Comparison of ENCODE assay signal across 8 cellular contexts in genomic region chr2:240820014-240820606, GRCh38. TPM values are rescaled to one million over a fixed set of nuclear protein-coding genes. Genes with fewer than 3 reads are reported as not detected.
DNase-seq lines count a peak whose midpoint lies in the region; ATAC-seq and TF ChIP-seq lines count a peak whose summit lies in the region.

TSS of gene KIF1A (minus strand) at chr2:240820219. CDS start at chr2:240797752, 22,467 bp downstream.

- peak within 1 kb of the TSS; percentile 69 for H3K4me3 Mint-ChIP-seq in activated naive CD4-positive, alpha-beta T cell treated with anti-CD3 and anti-CD28 coated beads for 36 hours

- H3K27me3 ChIP-seq in BLaER1 (peaks cover 85% of the 10 kb centered on the region), tibial artery (peaks cover 0 to 88% of the 10 kb centered on the region in 2 donors)

- peaks cover 19% of the 10 kb centered on the region for H3K4me1 ChIP-seq in BLaER1
- peaks cover 0 to 32% (median 25%) of the 10 kb centered on the region in 4 donors for H3K4me1 ChIP-seq in tibial artery

- H3K27me3 Mint-ChIP-seq in activated naive CD4-positive, alpha-beta T cell treated with anti-CD3 and anti-CD28 coated beads for 36 hours (ENCODE audit: low read depth): peaks cover 52% of the 10 kb centered on the region

- H3K9me3 ChIP-seq in BLaER1 (peaks cover 21% of the 10 kb centered on the region), tibial artery (peaks cover 0 to 6% (median 0%) of the 10 kb centered on the region in 3 donors)

- H3K4me3 ChIP-seq in BLaER1: peak within 1 kb of the TSS; percentile 53
- H3K4me3 ChIP-seq in tibial artery: peak within 1 kb of the TSS; percentile 19 to 34

- ATAC-seq in GM18498 (IDR thresholded peaks at IDR 0.05; ENCODE audit: unreplicated experiment) (no peak), HG02642 (IDR thresholded peaks at IDR 0.05; ENCODE audit: poor library complexity, unreplicated experiment) (no peak), GM19463 (IDR thresholded peaks at IDR 0.05; ENCODE audit: unreplicated experiment) (no peak)

- H3K9me3 Mint-ChIP-seq in activated naive CD4-positive, alpha-beta T cell treated with anti-CD3 and anti-CD28 coated beads for 36 hours: peaks cover 2% of the 10 kb centered on the region

- intact Hi-C loops in activated naive CD4-positive, alpha-beta T cell treated with anti-CD3 and anti-CD28 coated beads for 36 hours (cut with micrococcal nuclease): no loop called here
- intact Hi-C loops in tibial artery (cut with DNase I; ENCODE audit: low total_unique reads): no loop called here

- H3K36me3 ChIP-seq in BLaER1 (no peaks in the 10 kb centered on the region), tibial artery (no peaks in the 10 kb centered on the region)

- peaks cover 36% of the 10 kb centered on the region for H4K20me1 ChIP-seq in BLaER1

- H3K4me1 Mint-ChIP-seq in activated naive CD4-positive, alpha-beta T cell treated with anti-CD3 and anti-CD28 coated beads for 36 hours (ENCODE audit: low read depth): peaks cover 9% of the 10 kb centered on the region

- H3K9ac ChIP-seq in BLaER1: no peak within 1 kb of the TSS

- H3K27ac ChIP-seq in BLaER1 (no peak within 1 kb of the TSS), tibial artery (no peak within 1 kb of the TSS)

- peak; percentile 75 for DNase-seq in NCI-H128 (lab: John Stamatoyannopoulos, UW; ENCODE audit: unreplicated experiment)
- DNase-seq in activated naive CD4-positive, alpha-beta T cell treated with anti-CD3 and anti-CD28 coated beads for 36 hours: no peak
- DNase-seq in islet precursor cell: peak; percentile 81
- no peak for DNase-seq in tibial artery

- no peak within 1 kb of the TSS for H3K27ac Mint-ChIP-seq in activated naive CD4-positive, alpha-beta T cell treated with anti-CD3 and anti-CD28 coated beads for 36 hours

- CTCF ChIA-PET in activated naive CD4-positive, alpha-beta T cell treated with anti-CD3 and anti-CD28 coated beads for 36 hours (lab: Charles Lee): no interaction called here

- no peaks in the 10 kb centered on the region for H3K36me3 Mint-ChIP-seq in activated naive CD4-positive, alpha-beta T cell treated with anti-CD3 and anti-CD28 coated beads for 36 hours (ENCODE audit: low read depth)

- H3K4me2 ChIP-seq in BLaER1: peak within 1 kb of the TSS; percentile 65

- TF ChIP-seq CTCF in tibial artery (IDR thresholded peaks at IDR 0.05): no peak

RNA-seq across cellular contexts. Expression of gene KIF1A, which starts in this region (rescaled TPM):
- 1 to 10 TPM; 8.4 TPM for total RNA-seq in activated naive CD4-positive, alpha-beta T cell treated with anti-CD3 and anti-CD28 coated beads for 36 hours

Comparison
In these comparisons a context has a peak if more than half of its experiments do, and no peak if none do; other contexts are left out.
1. DNase-seq: peak in NCI-H128 (single experiment) and islet precursor cell (single experiment); none in activated naive CD4-positive, alpha-beta T cell treated with anti-CD3 and anti-CD28 coated beads for 36 hours (single experiment) and tibial artery (0 of 2).